ENCODE assay signal across 13 cellular contexts in the genomic region with DNA sequence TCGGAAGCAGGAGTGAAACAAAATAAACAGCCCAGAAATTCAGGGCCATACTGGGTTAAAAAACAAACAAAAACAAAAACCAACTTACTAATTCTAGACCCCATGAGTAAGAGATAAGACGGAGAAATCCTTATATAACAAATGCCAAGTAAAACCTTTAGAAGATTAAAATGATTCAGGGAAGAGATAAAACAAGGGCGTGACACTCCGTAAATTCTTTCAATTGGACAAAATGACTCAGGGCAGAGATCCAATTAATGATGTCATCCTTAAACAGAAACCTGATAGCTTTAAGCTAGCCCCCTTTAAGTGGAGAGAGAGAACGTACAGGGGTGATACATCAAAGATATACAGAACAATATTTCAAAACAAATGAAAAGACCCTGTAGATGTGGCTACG.
DNase-seq lines count a peak whose midpoint lies in the region; ATAC-seq and TF ChIP-seq lines count a peak whose summit lies in the region.
"Had no signal": no experiment of that assay in that cellular context is flagged by ENCODE, and none has a peak within 500 bp of the region (broad histone marks: within the 10 kb centered on the region; RNA-seq: fewer than 3 reads in every experiment).

No MANE protein-coding gene starts in this region.

- H3K4me3 ChIP-seq in RWPE2 (ENCODE audit: severe bottlenecking) (no peak overlapping the region), fibroblast of villous mesenchyme (ENCODE audit: low read depth, low read length) (no peak overlapping the region), right atrium auricular region (no peak overlapping the region)
- H3K4me3 ChIP-seq: mucosa of descending colon had no signal

- in situ Hi-C loops in Caki2 (cut with HindIII; ENCODE audit: low pct_unique_long_range_greater_than_20kb, low sequenced_read_pairs): no loop called here

- H3K36me3 ChIP-seq in RWPE2 (ENCODE audit: low read depth): no peaks in the 10 kb centered on the region
- H3K36me3 ChIP-seq in right atrium auricular region: no peaks in the 10 kb centered on the region

- H3K9me3 Mint-ChIP-seq in HFFc6: no peaks in the 10 kb centered on the region

- H3K36me3 Mint-ChIP-seq in HFFc6 (ENCODE audit: low read depth): peaks cover 8% of the 10 kb centered on the region; the same call in 1 of the 2 replicates

- ATAC-seq in RWPE2 (ENCODE audit: low read depth): peak; percentile 17; the same call in 1 of the 3 replicates
- ATAC-seq in GM18505 (IDR thresholded peaks at IDR 0.05; ENCODE audit: unreplicated experiment): no peak
- ATAC-seq in GM18858 (IDR thresholded peaks at IDR 0.05; ENCODE audit: unreplicated experiment): no peak
- no peak for ATAC-seq in GM18517 (IDR thresholded peaks at IDR 0.05; ENCODE audit: unreplicated experiment)
- ATAC-seq: activated CD4-positive, CD25-positive, alpha-beta regulatory T cell treated with anti-CD3 and anti-CD28 coated beads, Interleukin-2, amount 50 U/mL, for 24 hours; mucosa of descending colon had no signal

- H3K27me3 ChIP-seq in RWPE2 (ENCODE audit: insufficient read depth, poor library complexity, severe bottlenecking): no peaks in the 10 kb centered on the region
- no peaks in the 10 kb centered on the region for H3K27me3 ChIP-seq in right atrium auricular region

- H3K4me3 Mint-ChIP-seq in HFFc6: no peak overlapping the region

- H3K27ac Mint-ChIP-seq in HFFc6: peak overlapping the region; percentile 6; the same call in 1 of the 2 replicates

- H3K4me1 ChIP-seq in RWPE2 (ENCODE audit: insufficient read depth, poor library complexity, severe bottlenecking): no peaks in the 10 kb centered on the region
- H3K4me1 ChIP-seq in right atrium auricular region: no peaks in the 10 kb centered on the region

- no peak overlapping the region for H3K27ac ChIP-seq in RWPE2 (ENCODE audit: poor library complexity, severe bottlenecking)
- H3K27ac ChIP-seq in right atrium auricular region: no peak overlapping the region

- TF ChIP-seq CTCF in HFFc6 (IDR thresholded peaks at IDR 0.05) (no peak), RWPE2 (IDR thresholded peaks at IDR 0.05; ENCODE audit: poor library complexity, severe bottlenecking) (no peak), fibroblast of villous mesenchyme (IDR thresholded peaks at IDR 0.05; ENCODE audit: insufficient read depth, low read depth, low read length) (no peak), right atrium auricular region (IDR thresholded peaks at IDR 0.05) (no peak)

- H3K4me1 Mint-ChIP-seq in HFFc6 (ENCODE audit: low read depth): peaks cover 18% of the 10 kb centered on the region

- TF ChIP-seq POLR2A in GM18505 (IDR thresholded peaks at IDR 0.05; ENCODE audit: borderline replicate concordance, extremely low read depth, insufficient read depth, insufficient read length): no peak

- H3K9me3 ChIP-seq in RWPE2 (ENCODE audit: severe bottlenecking): no peaks in the 10 kb centered on the region
- H3K9me3 ChIP-seq in right atrium auricular region: no peaks in the 10 kb centered on the region
- H3K9me3 ChIP-seq: mucosa of descending colon had no signal

- no peaks in the 10 kb centered on the region; the same call in none of the 2 replicates for H3K27me3 Mint-ChIP-seq in HFFc6 (ENCODE audit: insufficient read depth)

- peak; percentile 34 for DNase-seq in Caki2 (ENCODE audit: low read depth)
- peak; percentile 18 for DNase-seq in HFFc6
- no peak for DNase-seq in RWPE2 (ENCODE audit: low spot score)
- DNase-seq in fibroblast of villous mesenchyme (ENCODE audit: low read depth): peak; percentile 56
- no peak for DNase-seq in right atrium auricular region (ENCODE audit: low spot score)
- DNase-seq: activated T-cell treated with anti-CD3 and anti-CD28 coated beads, Interleukin-2, amount 50 U/mL, for 48 hours; aorta; C1 segment of cervical spinal cord; mucosa of descending colon had no signal

Comparison
In these comparisons a context has a peak if more than half of its experiments do, and no peak if none do; other contexts are left out.
1. DNase-seq: peak in Caki2 (single experiment), HFFc6 (single experiment) and fibroblast of villous mesenchyme (single experiment); none in RWPE2 (single experiment) and right atrium auricular region (single experiment).